29 cellular contexts compared by ENCODE assay signal in genomic region chr2:186699742-186700141, GRCh38.
"Had no signal": no experiment of that assay in that cellular context is flagged by ENCODE, and none has a peak within 500 bp of the region (broad histone marks: within the 10 kb centered on the region; RNA-seq: fewer than 3 reads in every experiment).

No MANE protein-coding gene starts in this region.

- H3K9me3 Mint-ChIP-seq: endodermal cell; immature natural killer cell; memory B cell; naive B cell; natural killer cell treated with Interleukin-12 subunit alpha and Interleukin-12 subunit beta and Interleukin-15 and Interleukin-18, amount 100 ng/mL, for 72 hours; stimulated activated memory B cell treated with anti-CD40 and anti-IgM and Interleukin-4, amounts not matched to agents 10 μg/mL and 1 μg/mL and 100 μg/mL, for 72 hours had no signal

- H3K9me3 ChIP-seq: gastrocnemius medialis, lower lobe of right lung, mucosa of descending colon, neutrophil, pancreas, right atrium auricular region, sigmoid colon, thoracic aorta, tibial nerve, upper lobe of left lung had no signal

- DNase-seq: effector CD8-positive, alpha-beta T cell; endodermal cell; foreskin fibroblast; gastrocnemius medialis; hypothalamus; immature natural killer cell; left ventricle myocardium superior; lower lobe of right lung; mucosa of descending colon; naive B cell; pancreas; sigmoid colon; stimulated activated CD4-positive, alpha-beta T cell treated with anti-CD3 and anti-CD28 coated beads, Interleukin-2, amount 100 ng/mL, for 24 hours; stimulated activated CD4-positive, alpha-beta T cell treated with anti-CD3 and anti-CD28 coated beads, Interleukin-4, amount 100 ng/mL, for 24 hours; stimulated activated naive CD8-positive, alpha-beta T cell treated with anti-CD3 and anti-CD28 coated beads, Interleukin-15, Interleukin-2, amounts not matched to agents 100 U/mL and 50 U/mL, for 24 hours; upper lobe of left lung had no signal

- H3K4me3 ChIP-seq: gastrocnemius medialis, lower lobe of right lung, mucosa of descending colon, pancreas, right atrium auricular region, sigmoid colon, thoracic aorta, tibial nerve, upper lobe of left lung had no signal

- H3K4me1 Mint-ChIP-seq: endodermal cell had no signal

- H3K36me3 Mint-ChIP-seq: immature natural killer cell; memory B cell; naive B cell; natural killer cell treated with Interleukin-12 subunit alpha and Interleukin-12 subunit beta and Interleukin-15 and Interleukin-18, amount 100 ng/mL, for 72 hours; stimulated activated memory B cell treated with anti-CD40 and anti-IgM and Interleukin-4, amounts not matched to agents 10 μg/mL and 1 μg/mL and 100 μg/mL, for 72 hours had no signal

- H3K27ac ChIP-seq: epithelial cell of prostate, gastrocnemius medialis, lower lobe of right lung, neutrophil, pancreas, right atrium auricular region, sigmoid colon, thoracic aorta, tibial nerve, upper lobe of left lung had no signal

- FAIRE-seq: colon, keratinocyte, pancreas, urothelium cell line had no signal

- H3K27ac Mint-ChIP-seq: endodermal cell; immature natural killer cell; memory B cell; naive B cell; natural killer cell treated with Interleukin-12 subunit alpha and Interleukin-12 subunit beta and Interleukin-15 and Interleukin-18, amount 100 ng/mL, for 72 hours; progenitor cell of endocrine pancreas; stimulated activated memory B cell treated with anti-CD40 and anti-IgM and Interleukin-4, amounts not matched to agents 10 μg/mL and 1 μg/mL and 100 μg/mL, for 72 hours had no signal

- H3K4me1 ChIP-seq: gastrocnemius medialis, pancreas had no signal

- H3K4me3 Mint-ChIP-seq: endodermal cell; immature natural killer cell; memory B cell; naive B cell; natural killer cell treated with Interleukin-12 subunit alpha and Interleukin-12 subunit beta and Interleukin-15 and Interleukin-18, amount 100 ng/mL, for 72 hours; neural crest cell; stimulated activated memory B cell treated with anti-CD40 and anti-IgM and Interleukin-4, amounts not matched to agents 10 μg/mL and 1 μg/mL and 100 μg/mL, for 72 hours had no signal

- H3K36me3 ChIP-seq: gastrocnemius medialis, lower lobe of right lung, neutrophil, pancreas, right atrium auricular region, sigmoid colon, thoracic aorta, tibial nerve, upper lobe of left lung had no signal
